ENCODE assay signal across 9 cellular contexts in genomic region chr18:63236417-63236816, GRCh38.
DNase-seq lines count a peak whose midpoint lies in the region; ATAC-seq and TF ChIP-seq lines count a peak whose summit lies in the region.
"Had no signal": no experiment of that assay in that cellular context is flagged by ENCODE, and none has a peak within 500 bp of the region (broad histone marks: within the 10 kb centered on the region; RNA-seq: fewer than 3 reads in every experiment).

No MANE protein-coding gene starts in this region.

- H2BK20ac ChIP-seq in H9 (ENCODE audit: low read depth, low read length, poor library complexity, severe bottlenecking), result no peak overlapping the region

- no peak overlapping the region for H3K4me3 Mint-ChIP-seq in H9

- no peaks in the 10 kb centered on the region for H3K79me1 ChIP-seq in H9 (ENCODE audit: insufficient read depth, low read depth, low read length, poor library complexity, severe bottlenecking)

- H2BK120ac ChIP-seq in H9 (ENCODE audit: low read depth, low read length, poor library complexity, severe bottlenecking), result no peak overlapping the region

- H2BK12ac ChIP-seq in H9 (ENCODE audit: insufficient read length, low read depth, low read length), result no peak overlapping the region

- H3K36me3 Mint-ChIP-seq in H9 (ENCODE audit: insufficient read depth in 1 of 3, low read depth in 3 of 3), result no peaks in the 10 kb centered on the region

- no peaks in the 10 kb centered on the region for H3K36me3 ChIP-seq in heart right ventricle
- no peaks in the 10 kb centered on the region for H3K36me3 ChIP-seq in skeletal muscle tissue (ENCODE audit: control insufficient read depth in 3 of 3, insufficient read depth in 3 of 3, low read length in 3 of 3)

- H3K9ac ChIP-seq in H9 (ENCODE audit: extremely low read depth, insufficient read length, low read length) (no peak overlapping the region), skeletal muscle tissue (ENCODE audit: low read depth in 1 of 3, low read length in 3 of 3) (no peak overlapping the region)

- no peaks in the 10 kb centered on the region; the same call in 1 of the 2 replicates for H3K4me1 ChIP-seq in H9 (ENCODE audit: insufficient read depth, low read length)
- peaks cover 5 to 46% (median 25%) of the 10 kb centered on the region in 9 donors for H3K4me1 ChIP-seq in heart right ventricle
- peaks cover 13 to 20% (median 16%) of the 10 kb centered on the region in 3 donors for H3K4me1 ChIP-seq in skeletal muscle tissue (ENCODE audit: control insufficient read depth in 3 of 3, insufficient read depth in 3 of 3, low read length in 3 of 3)

- H3K27me3 ChIP-seq in H9 (ENCODE audit: insufficient read depth, low read length) (no peaks in the 10 kb centered on the region), heart right ventricle (no peaks in the 10 kb centered on the region), skeletal muscle tissue (ENCODE audit: control insufficient read depth in 3 of 3, insufficient read depth in 3 of 3, low read length in 3 of 3) (no peaks in the 10 kb centered on the region)

- H3K14ac ChIP-seq in H9 (ENCODE audit: insufficient read depth, low read length), result 0 out of 2 replicates have a peak overlapping the region, but pooled peaks have one; percentile 21

- H4K5ac ChIP-seq in H9 (ENCODE audit: insufficient read length, low read depth, low read length), result no peak overlapping the region

- H4K91ac ChIP-seq in H9 (ENCODE audit: insufficient read length, low read depth, low read length), result no peak overlapping the region

- DNase-seq in H9 (no peak), UCSD-AML1 (lab: John Stamatoyannopoulos, UW; ENCODE audit: unreplicated experiment) (peak; percentile 47), heart right ventricle (peak in 1 of 2 donors; percentile 38), NCI-H1417 treated with DMSO at 0.1 percent for 48 hours (lab: John Stamatoyannopoulos, UW) (no peak), RKO (ENCODE audit: low spot score) (no peak)
- DNase-seq: activated T-cell treated with anti-CD3 and anti-CD28 coated beads for 4 hours had no signal

- H3K56ac ChIP-seq in H9 (ENCODE audit: insufficient read length, low read depth, low read length), result no peak overlapping the region

- H3K79me2 ChIP-seq in H9 (ENCODE audit: insufficient read depth, low read length), result no peaks in the 10 kb centered on the region

- no peaks in the 10 kb centered on the region for H3K23me2 ChIP-seq in H9 (ENCODE audit: insufficient read length, low read depth, low read length, poor library complexity, severe bottlenecking)

- H4K8ac ChIP-seq in H9 (replicated peaks; ENCODE audit: insufficient read length, low read depth, low read length), result no peak overlapping the region

- H3K9me3 Mint-ChIP-seq in H9, result peaks cover 0 to 3% of the 10 kb centered on the region in 2 experiments; a peak in 1 of 5 replicates

- no peak overlapping the region for H3T11ph ChIP-seq in H9 (ENCODE audit: low read length)

- peaks cover 22 to 31% of the 10 kb centered on the region in 2 experiments for H3K4me1 Mint-ChIP-seq in H9

- H3K27ac Mint-ChIP-seq in H9, result no peak overlapping the region

- H2AK5ac ChIP-seq in H9 (ENCODE audit: insufficient read length, low read length), result no peak overlapping the region

- H2BK15ac ChIP-seq in H9 (ENCODE audit: low read depth, low read length), result no peak overlapping the region

- no peak overlapping the region for H3K27ac ChIP-seq in H9 (ENCODE audit: insufficient read length, low read depth, low read length)
- H3K27ac ChIP-seq in heart right ventricle, result peak overlapping the region in 8 of 10 donors; percentile 25 to 89 (median 85)
- H3K27ac ChIP-seq in skeletal muscle tissue (ENCODE audit: low read depth, low read length), result peak overlapping the region; percentile 86

- TF ChIP-seq CTCF in H9 (conservative IDR thresholded peaks at IDR 0.05) (no peak), heart right ventricle (IDR thresholded peaks at IDR 0.05) (no peak)

- 0 out of 2 replicates have a peak overlapping the region, but pooled peaks have one; percentile 18 for H3K4ac ChIP-seq in H9 (ENCODE audit: low read depth, low read length)

- H3K23ac ChIP-seq in H9 (ENCODE audit: insufficient read length, low read depth, low read length), result no peak overlapping the region

- no peak overlapping the region for H2BK5ac ChIP-seq in H9 (ENCODE audit: insufficient read length, low read length)

- no CpG with 5 or more reads among the region's 15 CpGs for WGBS in H9 (ENCODE audit: extremely low coverage, insufficient read length, low lambda C conversion rate)
- 88 to 89% methylated on average over 15 of the region's 15 CpGs for WGBS in heart right ventricle, 2 donors

- intact Hi-C loops in heart right ventricle (cut with DNase I), result loop anchor here in 2 of 10 donors (10.0 kb wide), 1 partner anchor 78 kb away; the partner anchor contains the start of gene BCL2 (in 2 of the 2)

- no peaks in the 10 kb centered on the region for H3K9me3 ChIP-seq in H9 (ENCODE audit: control insufficient read depth, low read depth, low read length)
- no peaks in the 10 kb centered on the region for H3K9me3 ChIP-seq in heart right ventricle
- H3K9me3 ChIP-seq in skeletal muscle tissue (ENCODE audit: control insufficient read depth in 3 of 3, low read length in 3 of 3), result no peaks in the 10 kb centered on the region

- H4K20me1 ChIP-seq in H9 (ENCODE audit: control insufficient read depth, insufficient read depth, insufficient read length), result no peaks in the 10 kb centered on the region

- H2AFZ ChIP-seq in H9 (ENCODE audit: low read length), result no peak overlapping the region

- H3K27me3 Mint-ChIP-seq in H9 (ENCODE audit: low read depth), result 0 out of 2 replicates have a peak, but pooled peaks cover 2% of the 10 kb centered on the region

- H3K4me2 ChIP-seq in H9 (ENCODE audit: insufficient read depth, insufficient read length, low read length), result no peak overlapping the region

- H3K4me3 ChIP-seq in heart right ventricle (peak overlapping the region in 1 of 10 donors; percentile 28), skeletal muscle tissue (ENCODE audit: low read length in 3 of 3) (no peak overlapping the region)

- ATAC-seq in heart right ventricle, result peak in 7 of 8 donors; percentile 44 to 66 (median 50)
- ATAC-seq in HG03025 (IDR thresholded peaks at IDR 0.05; ENCODE audit: low FRiP score, unreplicated experiment), result no peak
- no peak for ATAC-seq in activated CD4-positive, CD25-positive, alpha-beta regulatory T cell treated with anti-CD3 and anti-CD28 coated beads, Interleukin-2, amount 50 U/mL, for 24 hours

- no peak overlapping the region for H3K18ac ChIP-seq in H9 (ENCODE audit: insufficient read length, low read depth, low read length)

Comparison
In these comparisons a context has a peak if more than half of its experiments do, and no peak if none do; other contexts are left out.
1. ATAC-seq: peak in heart right ventricle (7 of 8); none in HG03025 (single experiment) and activated CD4-positive, CD25-positive, alpha-beta regulatory T cell treated with anti-CD3 and anti-CD28 coated beads, Interleukin-2, amount 50 U/mL, for 24 hours (0 of 2).